ENCODE assay signal across 30 cellular contexts in genomic region chr12:110230655-110231054, GRCh38.
"Had no signal": no experiment of that assay in that cellular context is flagged by ENCODE, and none has a peak within 500 bp of the region (broad histone marks: within the 10 kb centered on the region; RNA-seq: fewer than 3 reads in every experiment).

No MANE protein-coding gene starts in this region.

- H3K4me1 Mint-ChIP-seq: activated CD4-positive, alpha-beta T cell treated with anti-CD3 and anti-CD28 coated beads, Interleukin-2, amount 10 ng/mL, durations not matched to agents 24 days and 14 days; activated naive CD8-positive, alpha-beta T cell treated with anti-CD3 and anti-CD28 coated beads for 36 hours had no signal

- H3K27ac Mint-ChIP-seq: activated CD4-positive, alpha-beta memory T cell treated with anti-CD3 and anti-CD28 coated beads for 36 hours; activated CD4-positive, alpha-beta T cell treated with anti-CD3 and anti-CD28 coated beads, Interleukin-2, amount 10 ng/mL, durations not matched to agents 24 days and 14 days; activated naive CD4-positive, alpha-beta T cell treated with anti-CD3 and anti-CD28 coated beads for 36 hours; activated naive CD8-positive, alpha-beta T cell treated with anti-CD3 and anti-CD28 coated beads for 36 hours; activated T-helper 1 cell treated with anti-CD3 and anti-CD28 coated beads, Interleukin-12 subunit alpha, Interleukin-12 subunit beta, Interleukin-2, Interleukin-4 antibody, amounts not matched to agents 30 ng/mL and 10 ng/mL and 1 ng/mL, durations not matched to agents 14 hours and 24 hours and 36 hours; mesothelial cell of epicardium; naive B cell; T-helper 17 cell had no signal

- H3K4me3 Mint-ChIP-seq: activated CD4-positive, alpha-beta memory T cell treated with anti-CD3 and anti-CD28 coated beads for 36 hours; activated CD4-positive, alpha-beta T cell treated with anti-CD3 and anti-CD28 coated beads, Interleukin-2, amount 10 ng/mL, durations not matched to agents 24 days and 14 days; activated naive CD4-positive, alpha-beta T cell treated with anti-CD3 and anti-CD28 coated beads for 36 hours; activated naive CD8-positive, alpha-beta T cell treated with anti-CD3 and anti-CD28 coated beads for 36 hours; activated T-helper 1 cell treated with anti-CD3 and anti-CD28 coated beads, Interleukin-12 subunit alpha, Interleukin-12 subunit beta, Interleukin-2, Interleukin-4 antibody, amounts not matched to agents 30 ng/mL and 10 ng/mL and 1 ng/mL, durations not matched to agents 14 hours and 24 hours and 36 hours; mesothelial cell of epicardium; naive B cell; nephron progenitor cell; T-helper 17 cell had no signal

- H3K27me3 Mint-ChIP-seq: naive B cell had no signal

- H3K4me3 ChIP-seq: adrenal gland, body of pancreas, colonic mucosa, gastroesophageal sphincter, heart right ventricle, ovary, spleen, suprapubic skin, transverse colon had no signal

- H3K9me3 ChIP-seq: adrenal gland, body of pancreas, colonic mucosa, gastroesophageal sphincter, heart right ventricle, neutrophil, ovary, spleen, suprapubic skin, transverse colon had no signal

- H3K36me3 Mint-ChIP-seq: activated CD4-positive, alpha-beta memory T cell treated with anti-CD3 and anti-CD28 coated beads for 36 hours; activated naive CD8-positive, alpha-beta T cell treated with anti-CD3 and anti-CD28 coated beads for 36 hours; naive B cell had no signal

- H3K4me1 ChIP-seq: colonic mucosa had no signal

- H3K36me3 ChIP-seq: adrenal gland, colonic mucosa, gastroesophageal sphincter, heart right ventricle, neutrophil, ovary, spleen, suprapubic skin, transverse colon had no signal

- H3K9me3 Mint-ChIP-seq: activated CD4-positive, alpha-beta memory T cell treated with anti-CD3 and anti-CD28 coated beads for 36 hours; activated CD4-positive, alpha-beta T cell treated with anti-CD3 and anti-CD28 coated beads, Interleukin-2, amount 10 ng/mL, durations not matched to agents 24 days and 14 days; activated naive CD4-positive, alpha-beta T cell treated with anti-CD3 and anti-CD28 coated beads for 36 hours; activated naive CD8-positive, alpha-beta T cell treated with anti-CD3 and anti-CD28 coated beads for 36 hours; activated T-helper 1 cell treated with anti-CD3 and anti-CD28 coated beads, Interleukin-12 subunit alpha, Interleukin-12 subunit beta, Interleukin-2, Interleukin-4 antibody, amounts not matched to agents 30 ng/mL and 10 ng/mL and 1 ng/mL, durations not matched to agents 14 hours and 24 hours and 36 hours; mesothelial cell of epicardium; naive B cell; nephron progenitor cell had no signal

- DNase-seq: activated CD4-positive, alpha-beta memory T cell treated with anti-CD3 and anti-CD28 coated beads for 36 hours; activated CD4-positive, alpha-beta T cell treated with anti-CD3 and anti-CD28 coated beads, Interleukin-2, amount 10 ng/mL, durations not matched to agents 24 days and 14 days; activated CD4-positive, CD25-positive, alpha-beta regulatory T cell treated with anti-CD3 and anti-CD28 coated beads, Interleukin-2, amount 50 U/mL, for 72 hours; activated CD8-positive, alpha-beta memory T cell treated with anti-CD3 and anti-CD28 coated beads, Interleukin-2, amount 50 U/mL, for 4 hours; activated effector memory CD4-positive, alpha-beta T cell treated with anti-CD3 and anti-CD28 coated beads, Interleukin-2, amount 50 U/mL, for 16 hours; activated naive CD4-positive, alpha-beta T cell treated with anti-CD3 and anti-CD28 coated beads for 36 hours; activated naive CD8-positive, alpha-beta T cell treated with anti-CD3 and anti-CD28 coated beads for 36 hours; activated T-cell treated with anti-CD3 and anti-CD28 coated beads, Interleukin-2, amount 50 U/mL, for 1 hour; adrenal gland; aorta; body of pancreas; cerebellar nuclear complex; colonic mucosa; effector memory CD4-positive, alpha-beta T cell; heart right ventricle; islet precursor cell; naive B cell; nephron progenitor cell; ovary; right cardiac atrium; spleen; stimulated activated naive CD4-positive, alpha-beta T cell; T-helper 17 cell; T1000; transverse colon had no signal

- ATAC-seq: body of pancreas, gastroesophageal sphincter, heart right ventricle, right cardiac atrium, T-helper 17 cell had no signal

- H3K27me3 ChIP-seq: adrenal gland, body of pancreas, colonic mucosa, gastroesophageal sphincter, heart right ventricle, neutrophil, ovary, spleen, suprapubic skin, transverse colon had no signal

- H3K27ac ChIP-seq: adrenal gland, body of pancreas, colonic mucosa, neutrophil, spleen, suprapubic skin, transverse colon had no signal
